In the genomic region with DNA sequence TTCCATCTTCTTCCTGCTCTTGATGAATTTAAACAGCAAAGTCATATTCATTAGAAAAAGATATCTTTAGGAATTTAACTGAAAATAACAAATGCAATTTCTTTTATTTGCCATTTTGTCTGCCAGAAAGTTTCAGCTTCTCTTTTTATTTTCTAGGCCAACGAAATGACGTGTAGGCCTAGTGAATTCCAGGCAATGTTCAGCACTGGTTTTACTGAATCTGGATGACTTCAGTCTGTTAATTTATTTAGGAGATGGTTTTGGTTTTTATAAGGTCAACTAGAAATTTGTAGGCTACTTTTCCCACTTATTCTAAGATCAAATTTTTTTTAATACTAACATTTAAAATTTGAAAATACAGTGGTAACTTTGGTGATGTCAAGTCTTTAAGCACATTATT, we compare ENCODE assay signal across 30 cellular contexts.
"Had no signal": no experiment of that assay in that cellular context is flagged by ENCODE, and none has a peak within 500 bp of the region (broad histone marks: within the 10 kb centered on the region; RNA-seq: fewer than 3 reads in every experiment).

No MANE protein-coding gene starts in this region.

- H3K9me3 ChIP-seq: ovary, prostate gland, sigmoid colon, tibial artery had no signal

- DNase-seq: activated B cell treated with CpG ODN at 0.5 μM for 24 hours; activated CD4-positive, alpha-beta T cell treated with anti-CD3 and anti-CD28 coated beads, Interleukin-2, amount 50 U/mL, for 1 hour; activated CD8-positive, alpha-beta memory T cell treated with anti-CD3 and anti-CD28 coated beads, Interleukin-2, amount 10 ng/mL, durations not matched to agents 7 days and 5 days; activated CD8-positive, alpha-beta T cell treated with anti-CD3 and anti-CD28 coated beads, Interleukin-2, amount 10 ng/mL, durations not matched to agents 7 days and 5 days; activated naive CD8-positive, alpha-beta T cell treated with anti-CD3 and anti-CD28 coated beads, Interleukin-2, amount 50 U/mL, for 24 hours; activated T-cell treated with anti-CD3 and anti-CD28 coated beads, Interleukin-2, amount 50 U/mL, for 48 hours; amygdala; effector memory CD8-positive, alpha-beta T cell; foreskin melanocyte; heart right ventricle; left lung; naive B cell; nephron progenitor cell; ovary; retina; sigmoid colon; stimulated activated CD4-positive, alpha-beta T cell treated with anti-CD3 and anti-CD28 coated beads, Interleukin-1b, Interleukin-23, amount 100 ng/mL, for 48 hours; stimulated activated naive B cell treated with anti-CD40 and anti-IgM and Interleukin-4, amounts not matched to agents 10 μg/mL and 1 μg/mL and 100 μg/mL, for 72 hours; stomach; T-helper 1 cell; tibial artery; upper lobe of right lung had no signal

- H3K27ac Mint-ChIP-seq: activated B cell treated with CpG ODN at 0.5 μM for 24 hours; activated CD8-positive, alpha-beta memory T cell treated with anti-CD3 and anti-CD28 coated beads, Interleukin-2, amount 10 ng/mL, durations not matched to agents 7 days and 5 days; activated CD8-positive, alpha-beta T cell treated with anti-CD3 and anti-CD28 coated beads, Interleukin-2, amount 10 ng/mL, durations not matched to agents 7 days and 5 days; activated naive CD4-positive, alpha-beta T cell treated with anti-CD3 and anti-CD28 coated beads, Interleukin-2, amount 50 U/mL, for 24 hours; activated naive CD8-positive, alpha-beta T cell treated with anti-CD3 and anti-CD28 coated beads, Interleukin-2, amount 50 U/mL, for 24 hours; activated T-helper 2 cell treated with anti-CD3 and anti-CD28 coated beads, Interferon-gamma antibody, Interleukin-2, Interleukin-4, amounts not matched to agents 10 μg/mL and 5 μg/mL and 100 μg/mL, durations not matched to agents 14 hours and 24 hours and 36 hours; effector memory CD8-positive, alpha-beta T cell; naive B cell; stimulated activated naive B cell treated with anti-CD40 and anti-IgM and Interleukin-4, amounts not matched to agents 10 μg/mL and 1 μg/mL and 100 μg/mL, for 72 hours; T-helper 2 cell treated with Interferon-gamma antibody and Interleukin-4, amounts not matched to agents 5 μg/mL and 100 μg/mL, for 36 hours had no signal

- H3K27ac ChIP-seq: left lung, neutrophil, ovary, prostate gland, stomach, upper lobe of right lung had no signal

- H3K4me3 Mint-ChIP-seq: activated B cell treated with CpG ODN at 0.5 μM for 24 hours; activated CD8-positive, alpha-beta memory T cell treated with anti-CD3 and anti-CD28 coated beads, Interleukin-2, amount 10 ng/mL, durations not matched to agents 7 days and 5 days; activated CD8-positive, alpha-beta T cell treated with anti-CD3 and anti-CD28 coated beads, Interleukin-2, amount 10 ng/mL, durations not matched to agents 7 days and 5 days; activated naive CD4-positive, alpha-beta T cell treated with anti-CD3 and anti-CD28 coated beads, Interleukin-2, amount 50 U/mL, for 24 hours; activated naive CD8-positive, alpha-beta T cell treated with anti-CD3 and anti-CD28 coated beads, Interleukin-2, amount 50 U/mL, for 24 hours; effector memory CD8-positive, alpha-beta T cell; mesothelial cell of epicardium; naive B cell; nephron progenitor cell; stimulated activated naive B cell treated with anti-CD40 and anti-IgM and Interleukin-4, amounts not matched to agents 10 μg/mL and 1 μg/mL and 100 μg/mL, for 72 hours; T-helper 2 cell treated with Interferon-gamma antibody and Interleukin-4, amounts not matched to agents 5 μg/mL and 100 μg/mL, for 36 hours had no signal

- H3K4me1 ChIP-seq: prostate gland, stomach, upper lobe of right lung had no signal

- H3K27me3 Mint-ChIP-seq: activated B cell treated with CpG ODN at 0.5 μM for 24 hours; activated CD8-positive, alpha-beta memory T cell treated with anti-CD3 and anti-CD28 coated beads, Interleukin-2, amount 10 ng/mL, durations not matched to agents 7 days and 5 days; activated naive CD4-positive, alpha-beta T cell treated with anti-CD3 and anti-CD28 coated beads, Interleukin-2, amount 50 U/mL, for 24 hours; activated naive CD8-positive, alpha-beta T cell treated with anti-CD3 and anti-CD28 coated beads, Interleukin-2, amount 50 U/mL, for 24 hours; effector memory CD8-positive, alpha-beta T cell; naive B cell; stimulated activated naive B cell treated with anti-CD40 and anti-IgM and Interleukin-4, amounts not matched to agents 10 μg/mL and 1 μg/mL and 100 μg/mL, for 72 hours had no signal

- H3K27me3 ChIP-seq: heart right ventricle, left lung, neutrophil, ovary, sigmoid colon, stomach, tibial artery, upper lobe of right lung had no signal

- H3K9me3 Mint-ChIP-seq: activated naive CD4-positive, alpha-beta T cell treated with anti-CD3 and anti-CD28 coated beads, Interleukin-2, amount 50 U/mL, for 24 hours had no signal

- ATAC-seq: activated CD8-positive, alpha-beta memory T cell treated with anti-CD3 and anti-CD28 coated beads, Interleukin-2, amount 10 ng/mL, durations not matched to agents 7 days and 5 days; activated CD8-positive, alpha-beta T cell treated with anti-CD3 and anti-CD28 coated beads, Interleukin-2, amount 10 ng/mL, durations not matched to agents 7 days and 5 days; activated naive CD8-positive, alpha-beta T cell treated with anti-CD3 and anti-CD28 coated beads, Interleukin-2, amount 50 U/mL, for 24 hours; effector memory CD8-positive, alpha-beta T cell; left lung; stimulated activated naive B cell treated with anti-CD40 and anti-IgM and Interleukin-4, amounts not matched to agents 10 μg/mL and 1 μg/mL and 100 μg/mL, for 72 hours; upper lobe of right lung had no signal

- H3K4me3 ChIP-seq: coronary artery, heart right ventricle, left lung, ovary, prostate gland, sigmoid colon, smooth muscle cell, stomach, tibial artery, upper lobe of right lung had no signal

- H3K4me2 ChIP-seq: smooth muscle cell had no signal

- H3K36me3 Mint-ChIP-seq: activated CD8-positive, alpha-beta memory T cell treated with anti-CD3 and anti-CD28 coated beads, Interleukin-2, amount 10 ng/mL, durations not matched to agents 7 days and 5 days had no signal

- H3K36me3 ChIP-seq: heart right ventricle, left lung, neutrophil, ovary, prostate gland, sigmoid colon, stomach, tibial artery, upper lobe of right lung had no signal
